ENCODE assay signal across 8 cellular contexts in genomic region chr4:78200949-78201348, GRCh38.
"Had no signal": no experiment of that assay in that cellular context is flagged by ENCODE, and none has a peak within 500 bp of the region (broad histone marks: within the 10 kb centered on the region; RNA-seq: fewer than 3 reads in every experiment).

No MANE protein-coding gene starts in this region.

- DNase-seq: GDM1, GF-D8 had no signal

- H3K4me3 ChIP-seq: GM12878 had no signal

- ATAC-seq: GM12878 had no signal

- FAIRE-seq: G401.6, GM12878, GM12891, GM12892, GM18507, GM19239 had no signal
